ENCODE assay signal across 7 cellular contexts in the genomic region with DNA sequence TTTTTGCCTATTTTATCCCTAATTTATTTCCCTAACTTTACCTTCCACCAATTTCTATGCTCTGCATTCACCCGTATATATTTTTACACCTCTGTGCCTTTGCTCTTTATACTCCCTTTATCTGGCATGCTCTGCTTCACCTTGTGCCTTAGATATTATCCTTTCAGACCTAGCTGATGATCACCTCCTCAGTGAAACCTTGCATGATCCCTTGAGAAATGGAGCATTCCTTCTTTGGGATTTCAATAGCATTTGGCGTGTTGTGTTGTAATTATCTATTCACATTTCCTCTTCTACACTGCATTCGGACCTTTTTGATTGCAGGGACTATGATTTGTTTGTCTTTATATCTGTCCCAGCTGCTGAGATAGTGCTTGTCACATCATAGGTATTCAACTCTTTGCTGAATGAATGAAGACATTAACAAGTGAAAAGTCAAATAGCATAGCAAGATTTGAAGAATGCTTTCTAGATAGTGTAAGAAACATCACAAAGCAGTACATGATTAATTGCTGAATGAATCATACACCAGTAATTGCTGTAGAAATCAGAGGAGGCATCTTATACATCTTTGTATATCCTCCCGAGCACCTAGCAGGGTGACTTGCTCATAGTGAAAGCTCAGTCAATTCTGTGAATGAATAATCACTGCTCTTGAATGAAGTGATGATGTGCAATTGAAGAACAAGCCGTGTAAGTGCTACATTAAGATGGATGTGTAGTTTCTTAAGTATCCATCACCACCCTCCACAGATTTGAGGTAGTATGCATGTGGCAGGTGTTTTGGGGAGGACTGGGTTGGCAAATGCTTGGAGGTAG. TPM values are rescaled to one million over a fixed set of nuclear protein-coding genes. Genes with fewer than 3 reads are reported as not detected.
A peak's percentile ranks its signal among the peaks of the same experiment; 100 is the strongest.
DNase-seq lines count a peak whose midpoint lies in the region; ATAC-seq, FAIRE-seq and TF ChIP-seq lines count a peak whose summit lies in the region.

No MANE protein-coding gene starts in this region.

- no peaks in the 10 kb centered on the region for H3K9me3 ChIP-seq in HEK293 (ENCODE audit: control insufficient read depth, insufficient read depth, low read depth, low read length)
- no peaks in the 10 kb centered on the region for H3K9me3 ChIP-seq in RWPE2 (ENCODE audit: severe bottlenecking)
- H3K9me3 ChIP-seq in small intestine (ENCODE audit: control insufficient read depth, low read depth) = no peaks in the 10 kb centered on the region

- TF ChIP-seq POLR2A in lower leg skin (IDR thresholded peaks at IDR 0.05) = no peak

- H3K27me3 ChIP-seq in RWPE2 (ENCODE audit: insufficient read depth, poor library complexity, severe bottlenecking) = no peaks in the 10 kb centered on the region
- H3K27me3 ChIP-seq in small intestine (ENCODE audit: control insufficient read depth in 2 of 2, insufficient read depth in 2 of 2, low read length in 2 of 2) = no peaks in the 10 kb centered on the region

- intact Hi-C loops in lower leg skin (cut with DNase I; ENCODE audit: low total_unique reads) = no loop called here

- H3K36me3 ChIP-seq in HEK293 (ENCODE audit: control insufficient read depth in 2 of 2, insufficient read depth in 1 of 2, low read length in 2 of 2) (no peaks in the 10 kb centered on the region), RWPE2 (ENCODE audit: low read depth) (peaks cover 13% of the 10 kb centered on the region), small intestine (ENCODE audit: control insufficient read depth in 2 of 2, insufficient read depth in 2 of 2, low read length in 2 of 2) (no peaks in the 10 kb centered on the region)

- POLR2A ChIA-PET in HEK293 (lab: Yijun Ruan, JAX) = interaction anchor here (1.2 kb wide), 1 partner anchor 9 kb away, joined by 3 read pairs; no protein-coding TSS in a partner anchor

- H3K4me1 ChIP-seq in HEK293 (ENCODE audit: control insufficient read depth, insufficient read depth, low read length) = 0 out of 2 replicates have a peak, but pooled peaks cover 13% of the 10 kb centered on the region
- peaks cover 19% of the 10 kb centered on the region for H3K4me1 ChIP-seq in RWPE2 (ENCODE audit: insufficient read depth, poor library complexity, severe bottlenecking)
- peaks cover 3 to 6% of the 10 kb centered on the region in 2 donors for H3K4me1 ChIP-seq in small intestine (ENCODE audit: control insufficient read depth in 2 of 2, insufficient read depth in 1 of 2, low read depth in 1 of 2, low read length in 1 of 2)

- no peak for TF ChIP-seq CTCF in HEK293 (tag by site-specific recombination; IDR thresholded peaks at IDR 0.05)
- TF ChIP-seq CTCF in RWPE2 (IDR thresholded peaks at IDR 0.05; ENCODE audit: poor library complexity, severe bottlenecking) = no peak
- TF ChIP-seq CTCF in lower leg skin (IDR thresholded peaks at IDR 0.05) = no peak

- CTCF ChIA-PET in HEK293 (lab: Yijun Ruan, JAX) = no interaction called here

- DNase-seq in RWPE2 (ENCODE audit: low spot score) = no peak
- DNase-seq in small intestine = peak; percentile 65
- DNase-seq in HK-2 (ENCODE audit: unreplicated experiment) = no peak
- DNase-seq in NCI-H446 treated with DMSO at 0.1 percent for 48 hours (lab: John Stamatoyannopoulos, UW) = no peak
- DNase-seq in lower leg skin (ENCODE audit: low spot score in 2 of 2) = no peak

- WGBS in small intestine, 3 donors = 11 to 48% (median 24%) methylated on average over 5 of the region's 5 CpGs
- 72 to 75% methylated on average over 5 of the region's 5 CpGs for WGBS in lower leg skin, 2 donors

- H3K4me3 ChIP-seq in HEK293 (ENCODE audit: low read depth, low read length) (no peak overlapping the region), RWPE2 (ENCODE audit: severe bottlenecking) (no peak overlapping the region), small intestine (ENCODE audit: low read depth in 1 of 2, low read length in 2 of 2) (no peak overlapping the region), lower leg skin (ENCODE audit: low read depth, poor library complexity, severe bottlenecking) (no peak overlapping the region)

- no peak overlapping the region for H3K27ac ChIP-seq in HEK293 (ENCODE audit: extremely low read depth, low read depth, low read length)
- H3K27ac ChIP-seq in RWPE2 (ENCODE audit: poor library complexity, severe bottlenecking) = peak overlapping the region; percentile 84
- H3K27ac ChIP-seq in small intestine (ENCODE audit: low read depth in 1 of 2, low read length in 1 of 2) = no peak overlapping the region

- ATAC-seq in GM18508 (IDR thresholded peaks at IDR 0.05; ENCODE audit: insufficient read depth, unreplicated experiment) (peak; percentile 37), RWPE2 (ENCODE audit: low read depth) (peak; percentile 22; the same call in 1 of the 3 replicates)

- no peak for FAIRE-seq in small intestine (lab: Jason Lieb, UNC)

TF ChIP-seq in HEK293, 187 proteins besides CTCF, POLR2A, EP300 and RAD21:
- TF ChIP-seq ZNF366 (tag by site-specific recombination; conservative IDR thresholded peaks at IDR 0.05) (peak; percentile 41; the same call in 1 of the 2 replicates), ZNF629 (tag by site-specific recombination; IDR thresholded peaks at IDR 0.05) (0 out of 2 replicates have a peak, but pooled peaks have one; percentile 33), SP7 (tag by site-specific recombination; IDR thresholded peaks at IDR 0.05) (peak; percentile 48; the same call in 1 of the 2 replicates), ZBTB17 (tag by site-specific recombination; IDR thresholded peaks at IDR 0.05) (peak; percentile 92), MEIS1 (CRISPR knock-in tag; IDR thresholded peaks at IDR 0.05; ENCODE audit: borderline replicate concordance) (0 out of 2 replicates have a peak, but pooled peaks have one; percentile 49), WT1 (tag by site-specific recombination; IDR thresholded peaks at IDR 0.05) (peak; percentile 87), ZFHX2 (tag by site-specific recombination; conservative IDR thresholded peaks at IDR 0.05) (no peak), ZNF747 (tag by site-specific recombination; IDR thresholded peaks at IDR 0.05) (no peak)
- TF ChIP-seq, protein P1, sequence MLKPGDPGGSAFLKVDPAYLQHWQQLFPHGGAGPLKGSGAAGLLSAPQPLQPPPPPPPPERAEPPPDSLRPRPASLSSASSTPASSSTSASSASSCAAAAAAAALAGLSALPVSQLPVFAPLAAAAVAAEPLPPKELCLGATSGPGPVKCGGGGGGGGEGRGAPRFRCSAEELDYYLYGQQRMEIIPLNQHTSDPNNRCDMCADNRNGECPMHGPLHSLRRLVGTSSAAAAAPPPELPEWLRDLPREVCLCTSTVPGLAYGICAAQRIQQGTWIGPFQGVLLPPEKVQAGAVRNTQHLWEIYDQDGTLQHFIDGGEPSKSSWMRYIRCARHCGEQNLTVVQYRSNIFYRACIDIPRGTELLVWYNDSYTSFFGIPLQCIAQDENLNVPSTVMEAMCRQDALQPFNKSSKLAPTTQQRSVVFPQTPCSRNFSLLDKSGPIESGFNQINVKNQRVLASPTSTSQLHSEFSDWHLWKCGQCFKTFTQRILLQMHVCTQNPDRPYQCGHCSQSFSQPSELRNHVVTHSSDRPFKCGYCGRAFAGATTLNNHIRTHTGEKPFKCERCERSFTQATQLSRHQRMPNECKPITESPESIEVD (tag by site-specific recombination; IDR thresholded peaks at IDR 0.05) = 0 out of 2 replicates have a peak, but pooled peaks have one; percentile 17

RNA-seq across cellular contexts. Expression of gene TM9SF3, which starts 2.0 kb away (rescaled TPM):
- polyA plus RNA-seq in small intestine = 10 to 100 TPM; 30.3 to 91.1 (median 34.0) TPM
- total RNA-seq in lower leg skin = 10 to 100 TPM; 54.4 to 67.9 (median 59.5) TPM
